10 cellular contexts compared by ENCODE assay signal in genomic region chr12:16972923-16973770, GRCh38.
"Had no signal": no experiment of that assay in that cellular context is flagged by ENCODE, and none has a peak within 500 bp of the region (broad histone marks: within the 10 kb centered on the region; RNA-seq: fewer than 3 reads in every experiment).

No MANE protein-coding gene starts in this region.

- DNase-seq: effector memory CD8-positive, alpha-beta T cell; esophagus squamous epithelium; foreskin fibroblast; mesendoderm; naive thymus-derived CD4-positive, alpha-beta T cell; nephron progenitor cell; sigmoid colon; stimulated activated naive CD4-positive, alpha-beta T cell treated with Interleukin-2 at 50 U/mL for 16 hours had no signal

- H3K9me3 ChIP-seq: esophagus squamous epithelium, sigmoid colon had no signal

- H3K4me1 ChIP-seq: esophagus squamous epithelium, gastroesophageal sphincter, sigmoid colon had no signal

- H3K27me3 ChIP-seq: esophagus squamous epithelium, gastroesophageal sphincter, sigmoid colon had no signal

- H3K27ac ChIP-seq: esophagus squamous epithelium, gastroesophageal sphincter, sigmoid colon, skin epidermis had no signal

- ATAC-seq: effector memory CD8-positive, alpha-beta T cell; gastroesophageal sphincter; naive thymus-derived CD4-positive, alpha-beta T cell had no signal

- H3K36me3 ChIP-seq: esophagus squamous epithelium, gastroesophageal sphincter, sigmoid colon had no signal

- H3K4me3 ChIP-seq: esophagus squamous epithelium, gastroesophageal sphincter, sigmoid colon, skin epidermis had no signal
